ENCODE assay signal across 15 cellular contexts in the genomic region with DNA sequence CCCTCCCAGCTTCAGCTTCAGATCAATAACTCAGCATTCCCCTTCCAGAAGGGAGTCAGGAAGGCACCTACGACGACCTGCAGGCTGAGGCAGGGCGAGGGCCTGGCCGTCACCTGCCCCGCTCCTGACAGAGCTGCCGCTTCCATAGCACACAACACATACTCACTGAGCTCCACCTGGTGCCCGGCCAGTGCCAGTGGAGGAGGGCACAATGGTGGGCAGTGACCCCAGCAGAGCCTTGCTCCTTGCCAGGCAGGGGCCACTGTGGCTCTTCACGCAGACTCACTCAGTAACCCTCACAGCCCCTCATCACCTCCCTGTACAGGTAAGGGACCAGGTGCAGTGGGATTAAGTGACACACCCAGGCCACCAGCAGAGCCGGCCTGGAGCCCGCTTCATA.
A peak's percentile ranks its signal among the peaks of the same experiment; 100 is the strongest.
DNase-seq lines count a peak whose midpoint lies in the region; ATAC-seq and TF ChIP-seq lines count a peak whose summit lies in the region.
"Had no signal": no experiment of that assay in that cellular context is flagged by ENCODE, and none has a peak within 500 bp of the region (broad histone marks: within the 10 kb centered on the region; RNA-seq: fewer than 3 reads in every experiment).

No MANE protein-coding gene starts in this region.

- peak; percentile 25 for TF ChIP-seq CTCF in DND-41 (IDR thresholded peaks at IDR 0.05; ENCODE audit: borderline replicate concordance, extremely low read depth, low read length, poor library complexity, severe bottlenecking)
- peak; percentile 33; the same call in 1 of the 2 replicates for TF ChIP-seq CTCF in LNCaP clone FGC (IDR thresholded peaks at IDR 0.05; ENCODE audit: control insufficient read depth, extremely low read depth, insufficient read depth)
- TF ChIP-seq CTCF in VCaP (conservative IDR thresholded peaks at IDR 0.05) = peak; percentile 39
- TF ChIP-seq CTCF in nephron (IDR thresholded peaks at IDR 0.05; ENCODE audit: unreplicated experiment in 3 of 3) = no peak

- no peak for ATAC-seq in DND-41 (ENCODE audit: insufficient read depth, low read depth)
- ATAC-seq in GM21447 (IDR thresholded peaks at IDR 0.05; ENCODE audit: unreplicated experiment) = no peak
- ATAC-seq in HG03378 (IDR thresholded peaks at IDR 0.05; ENCODE audit: unreplicated experiment) = no peak
- ATAC-seq: gastrocnemius medialis, K562, sciatic nerve, upper lobe of right lung had no signal

- no peaks in the 10 kb centered on the region for H3K9me3 Mint-ChIP-seq in nephron
- H3K9me3 Mint-ChIP-seq: activated B cell treated with CpG ODN at 0.5 μM for 24 hours; CD4-positive, alpha-beta T cell had no signal

- H3K4me2 ChIP-seq in DND-41 (ENCODE audit: insufficient read depth, low read length) = peak overlapping the region; percentile 64

- H4K20me1 ChIP-seq in DND-41 (ENCODE audit: insufficient read depth, low read length) = peaks cover 7% of the 10 kb centered on the region; the same call in 1 of the 2 replicates

- H3K79me2 ChIP-seq in DND-41 (ENCODE audit: insufficient read depth, low read length) = no peaks in the 10 kb centered on the region

- peaks cover 36% of the 10 kb centered on the region for H3K4me1 ChIP-seq in DND-41 (ENCODE audit: insufficient read depth, low read length)
- H3K4me1 ChIP-seq: upper lobe of right lung had no signal

- H3K4me1 Mint-ChIP-seq in nephron = peaks cover 80% of the 10 kb centered on the region
- H3K4me1 Mint-ChIP-seq: activated B cell treated with CpG ODN at 0.5 μM for 24 hours had no signal

- DNase-seq in DND-41 = no peak
- no peak for DNase-seq in LNCaP clone FGC (ENCODE audit: low read depth)
- no peak for DNase-seq in activated CD4-positive, alpha-beta T cell treated with anti-CD3 and anti-CD28 coated beads for 1 hour
- DNase-seq: activated B cell treated with CpG ODN at 0.5 μM for 24 hours; activated naive CD4-positive, alpha-beta T cell treated with anti-CD3 and anti-CD28 coated beads, Interleukin-2, amount 50 U/mL, for 16 hours; CD4-positive, alpha-beta T cell; stimulated activated CD4-positive, alpha-beta T cell treated with anti-CD3 and anti-CD28 coated beads, Interleukin-4, amount 100 ng/mL, for 1 hour; upper lobe of right lung had no signal

- no peaks in the 10 kb centered on the region for H3K27me3 Mint-ChIP-seq in nephron (ENCODE audit: low read depth)
- H3K27me3 Mint-ChIP-seq: CD4-positive, alpha-beta T cell had no signal

- no peaks in the 10 kb centered on the region for H3K27me3 ChIP-seq in DND-41 (ENCODE audit: insufficient read depth, low read length, poor library complexity)
- H3K27me3 ChIP-seq: gastrocnemius medialis, upper lobe of right lung had no signal

- no peaks in the 10 kb centered on the region for H3K9me3 ChIP-seq in DND-41 (ENCODE audit: insufficient read depth, low read length, severe bottlenecking)
- H3K9me3 ChIP-seq: gastrocnemius medialis, upper lobe of right lung had no signal

- H3K9ac ChIP-seq in DND-41 (ENCODE audit: low read depth, low read length) = peak overlapping the region; percentile 39

- H3K4me3 ChIP-seq in DND-41 (ENCODE audit: low read depth in 1 of 2, low read length in 2 of 2) (peak overlapping the region in 1 of 2 experiments; percentile 40; a peak in 1 of 4 replicates), LNCaP clone FGC (ENCODE audit: low read depth, low read length) (no peak overlapping the region)
- H3K4me3 ChIP-seq: gastrocnemius medialis, K562, upper lobe of right lung had no signal

- no peaks in the 10 kb centered on the region for H3K36me3 ChIP-seq in DND-41 (ENCODE audit: insufficient read depth, low read length)
- H3K36me3 ChIP-seq: gastrocnemius medialis, upper lobe of right lung had no signal

- 0 out of 2 replicates have a peak overlapping the region, but pooled peaks have one; percentile 65 for H2AFZ ChIP-seq in DND-41 (ENCODE audit: low read depth, low read length)

- H3K27ac ChIP-seq in DND-41 (ENCODE audit: low read length) (peak overlapping the region; percentile 80), VCaP (peak overlapping the region; percentile 75)
- H3K27ac ChIP-seq: upper lobe of right lung had no signal

- H3K4me3 Mint-ChIP-seq in nephron = peak overlapping the region in 1 of 3 experiments; percentile 16
- H3K4me3 Mint-ChIP-seq: activated B cell treated with CpG ODN at 0.5 μM for 24 hours; CD4-positive, alpha-beta T cell had no signal

- peak overlapping the region; percentile 35 to 80 (median 55) for H3K27ac Mint-ChIP-seq in nephron
- H3K27ac Mint-ChIP-seq: activated B cell treated with CpG ODN at 0.5 μM for 24 hours; CD4-positive, alpha-beta T cell had no signal

- no peaks in the 10 kb centered on the region for H3K36me3 Mint-ChIP-seq in nephron (ENCODE audit: low read depth)

Comparison
In these comparisons a context has a peak if more than half of its experiments do, and no peak if none do; other contexts are left out.
1. CTCF ChIP-seq: peak in DND-41 (single experiment), LNCaP clone FGC (single experiment) and VCaP (single experiment); none in nephron (0 of 3).